ENCODE assay signal across 1 cellular context in genomic region chr15:65814271-65814670, GRCh38.
A peak's percentile ranks its signal among the peaks of the same experiment; 100 is the strongest.
TF ChIP-seq lines count a peak whose summit lies in the region.

No MANE protein-coding gene starts in this region.

TF ChIP-seq in GM12878, 131 proteins besides CTCF, POLR2A, EP300 and RAD21:
- TF ChIP-seq ZNF217 (IDR thresholded peaks at IDR 0.05) (peak; percentile 47; the same call in 1 of the 2 replicates), SKIL (IDR thresholded peaks at IDR 0.05; ENCODE audit: low read depth, poor library complexity, severe bottlenecking) (peak; percentile 9), NBN (IDR thresholded peaks at IDR 0.05) (peak; percentile 68; the same call in 1 of the 2 replicates), NKRF (conservative IDR thresholded peaks at IDR 0.05) (0 out of 2 replicates have a peak, but pooled peaks have one; percentile 28), MEF2A (IDR thresholded peaks at IDR 0.05; ENCODE audit: insufficient read depth, low read depth, low read length) (peak; percentile 51; the same call in 1 of the 2 replicates), MEF2B (IDR thresholded peaks at IDR 0.05; ENCODE audit: partially characterized antibody, poor library complexity, severe bottlenecking) (peak; percentile 13), ZNF384 (IDR thresholded peaks at IDR 0.05; ENCODE audit: borderline replicate concordance, low read depth, low read length) (peak; percentile 73), NFIC (IDR thresholded peaks at IDR 0.05; ENCODE audit: low read depth, low read length) (peak; percentile 31; the same call in 1 of the 2 replicates), SMARCA5 (IDR thresholded peaks at IDR 0.05) (0 out of 2 replicates have a peak, but pooled peaks have one; percentile 41)
TF ChIP-seq in GM12878: peak in this region for 9; not testable (repeated sequence) for 122.
